12 cellular contexts compared by ENCODE assay signal in the genomic region with DNA sequence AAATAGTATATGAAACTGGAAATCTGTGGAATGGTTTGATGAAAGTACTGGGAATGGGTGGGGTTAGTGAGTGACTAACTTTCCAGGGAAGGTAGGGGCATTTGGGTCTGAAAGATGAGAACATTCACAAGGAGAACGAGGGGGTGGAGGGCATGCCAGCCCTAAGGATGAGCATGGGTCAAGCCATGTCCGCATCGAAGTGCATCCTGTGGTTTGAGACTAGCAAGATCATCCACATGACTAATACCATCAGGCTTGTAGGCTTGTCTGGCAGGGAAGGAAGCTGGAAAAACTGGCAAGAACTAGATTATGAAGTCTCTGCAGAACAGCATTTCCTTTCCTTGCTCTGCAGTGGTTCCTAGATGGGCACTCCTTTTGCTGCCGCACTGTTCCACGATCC.
DNase-seq lines count a peak whose midpoint lies in the region; ATAC-seq and TF ChIP-seq lines count a peak whose summit lies in the region.
"Had no signal": no experiment of that assay in that cellular context is flagged by ENCODE, and none has a peak within 500 bp of the region (broad histone marks: within the 10 kb centered on the region; RNA-seq: fewer than 3 reads in every experiment).

No MANE protein-coding gene starts in this region.

- H2AFZ ChIP-seq in H9 (ENCODE audit: low read length) = no peak overlapping the region

- no peak overlapping the region for H2BK12ac ChIP-seq in H9 (ENCODE audit: insufficient read length, low read depth, low read length)

- H4K8ac ChIP-seq in H9 (replicated peaks; ENCODE audit: insufficient read length, low read depth, low read length) = no peak overlapping the region

- H3K79me1 ChIP-seq in H9 (ENCODE audit: insufficient read depth, low read depth, low read length, poor library complexity, severe bottlenecking) = no peaks in the 10 kb centered on the region

- no peak overlapping the region for H3K4ac ChIP-seq in H9 (ENCODE audit: low read depth, low read length)

- no peaks in the 10 kb centered on the region for H3K36me3 ChIP-seq in mucosa of descending colon (ENCODE audit: low read depth)
- H3K36me3 ChIP-seq: upper lobe of left lung had no signal

- H3K9me3 ChIP-seq in mucosa of descending colon = no peaks in the 10 kb centered on the region
- H3K9me3 ChIP-seq in H9 (ENCODE audit: control insufficient read depth, low read depth, low read length) = no peaks in the 10 kb centered on the region
- H3K9me3 ChIP-seq: psoas muscle, upper lobe of left lung had no signal

- no peak overlapping the region for H3T11ph ChIP-seq in H9 (ENCODE audit: low read length)

- H3K4me1 ChIP-seq in mucosa of descending colon (ENCODE audit: low read depth) (no peaks in the 10 kb centered on the region), H9 (ENCODE audit: insufficient read depth, low read length) (peaks cover 8% of the 10 kb centered on the region; the same call in 1 of the 2 replicates)
- H3K4me1 ChIP-seq: psoas muscle had no signal

- no peak overlapping the region for H3K23ac ChIP-seq in H9 (ENCODE audit: insufficient read length, low read depth, low read length)

- no peak overlapping the region for H2BK15ac ChIP-seq in H9 (ENCODE audit: low read depth, low read length)

- no peak overlapping the region for H4K91ac ChIP-seq in H9 (ENCODE audit: insufficient read length, low read depth, low read length)

- H3K9ac ChIP-seq in H9 (ENCODE audit: extremely low read depth, insufficient read length, low read length) = no peak overlapping the region

- no peaks in the 10 kb centered on the region for H4K20me1 ChIP-seq in H9 (ENCODE audit: control insufficient read depth, insufficient read depth, insufficient read length)

- peaks cover 3 to 9% (median 8%) of the 10 kb centered on the region in 3 experiments; a peak in 5 of 7 replicates for H3K36me3 Mint-ChIP-seq in H9 (ENCODE audit: insufficient read depth in 1 of 3, low read depth in 3 of 3)
- H3K36me3 Mint-ChIP-seq: activated naive CD4-positive, alpha-beta T cell treated with anti-CD3 and anti-CD28 coated beads, Interleukin-2, amount 50 U/mL, for 72 hours had no signal

- no peak overlapping the region for H2BK120ac ChIP-seq in H9 (ENCODE audit: low read depth, low read length, poor library complexity, severe bottlenecking)

- H3K18ac ChIP-seq in H9 (ENCODE audit: insufficient read length, low read depth, low read length) = no peak overlapping the region

- no peak overlapping the region for H2AK5ac ChIP-seq in H9 (ENCODE audit: insufficient read length, low read length)

- H3K4me3 Mint-ChIP-seq in H9 = no peak overlapping the region
- H3K4me3 Mint-ChIP-seq: activated CD8-positive, alpha-beta T cell treated with anti-CD3 and anti-CD28 coated beads for 36 hours had no signal

- H2BK5ac ChIP-seq in H9 (ENCODE audit: insufficient read length, low read length) = no peak overlapping the region

- H3K27me3 ChIP-seq in H9 (ENCODE audit: insufficient read depth, low read length) = no peaks in the 10 kb centered on the region
- H3K27me3 ChIP-seq: upper lobe of left lung had no signal

- H3K79me2 ChIP-seq in H9 (ENCODE audit: insufficient read depth, low read length) = no peaks in the 10 kb centered on the region

- DNase-seq in AG20443 (ENCODE audit: low spot score) = peak; percentile 92
- peak; percentile 97 for DNase-seq in NCI-H226
- peak; percentile 69 for DNase-seq in dedifferentiated amniotic fluid mesenchymal stem cell (ENCODE audit: extremely low spot score)
- no peak for DNase-seq in mucosa of descending colon
- DNase-seq in H9 = no peak
- DNase-seq in DMS153 (lab: John Stamatoyannopoulos, UW) = no peak
- DNase-seq in NCI-H187 treated with DMSO at 0.1 percent for 48 hours (lab: John Stamatoyannopoulos, UW) = no peak
- DNase-seq: activated CD8-positive, alpha-beta T cell treated with anti-CD3 and anti-CD28 coated beads for 36 hours; psoas muscle had no signal

- H3K4me2 ChIP-seq in H9 (ENCODE audit: insufficient read depth, insufficient read length, low read length) = no peak overlapping the region

- H3K27ac ChIP-seq in H9 (ENCODE audit: insufficient read length, low read depth, low read length) = no peak overlapping the region
- H3K27ac ChIP-seq: psoas muscle, upper lobe of left lung had no signal

- WGBS in H9 (ENCODE audit: extremely low coverage, insufficient read length, low lambda C conversion rate) = no CpG with 5 or more reads among the region's 5 CpGs

- intact Hi-C loops in mucosa of descending colon (cut with DNase I, micrococcal nuclease) = loop anchor here (10.0 kb wide), 3 partner anchors 358 to 518 kb away; a partner anchor contains a TSS

- H3K56ac ChIP-seq in H9 (ENCODE audit: insufficient read length, low read depth, low read length) = no peak overlapping the region

- H2BK20ac ChIP-seq in H9 (ENCODE audit: low read depth, low read length, poor library complexity, severe bottlenecking) = no peak overlapping the region

- H4K5ac ChIP-seq in H9 (ENCODE audit: insufficient read length, low read depth, low read length) = no peak overlapping the region

- TF ChIP-seq CTCF in mucosa of descending colon (IDR thresholded peaks at IDR 0.05) (no peak), H9 (conservative IDR thresholded peaks at IDR 0.05) (no peak)

- no peak overlapping the region for H3K14ac ChIP-seq in H9 (ENCODE audit: insufficient read depth, low read length)

- H3K27me3 Mint-ChIP-seq in H9 (ENCODE audit: low read depth) = no peaks in the 10 kb centered on the region

- ATAC-seq in mucosa of descending colon (peak; percentile 12), GM19395 (IDR thresholded peaks at IDR 0.05; ENCODE audit: unreplicated experiment) (no peak)
- ATAC-seq: activated CD8-positive, alpha-beta T cell treated with anti-CD3 and anti-CD28 coated beads for 36 hours; activated naive CD4-positive, alpha-beta T cell treated with anti-CD3 and anti-CD28 coated beads, Interleukin-2, amount 50 U/mL, for 72 hours had no signal

- peaks cover 18 to 26% of the 10 kb centered on the region in 2 experiments for H3K4me1 Mint-ChIP-seq in H9

- no peaks in the 10 kb centered on the region for H3K23me2 ChIP-seq in H9 (ENCODE audit: insufficient read length, low read depth, low read length, poor library complexity, severe bottlenecking)

- H3K4me3 ChIP-seq in mucosa of descending colon = no peak overlapping the region
- H3K4me3 ChIP-seq: psoas muscle, upper lobe of left lung had no signal

- H3K9me3 Mint-ChIP-seq in H9 = no peaks in the 10 kb centered on the region
- H3K9me3 Mint-ChIP-seq: activated CD8-positive, alpha-beta T cell treated with anti-CD3 and anti-CD28 coated beads for 36 hours; activated naive CD4-positive, alpha-beta T cell treated with anti-CD3 and anti-CD28 coated beads, Interleukin-2, amount 50 U/mL, for 72 hours had no signal

- peak overlapping the region in 1 of 3 experiments; percentile 39; a peak in 1 of 7 replicates for H3K27ac Mint-ChIP-seq in H9
- H3K27ac Mint-ChIP-seq: activated CD8-positive, alpha-beta T cell treated with anti-CD3 and anti-CD28 coated beads for 36 hours; activated naive CD4-positive, alpha-beta T cell treated with anti-CD3 and anti-CD28 coated beads, Interleukin-2, amount 50 U/mL, for 72 hours had no signal

Comparison
In these comparisons a context has a peak if more than half of its experiments do, and no peak if none do; other contexts are left out.
1. DNase-seq: peak in AG20443 (single experiment), NCI-H226 (single experiment) and dedifferentiated amniotic fluid mesenchymal stem cell (single experiment); none in mucosa of descending colon (0 of 3), H9 (single experiment), DMS153 (single experiment) and NCI-H187 treated with DMSO at 0.1 percent for 48 hours (single experiment).